Comparison of ENCODE assay signal across 1 cellular context in the genomic region with DNA sequence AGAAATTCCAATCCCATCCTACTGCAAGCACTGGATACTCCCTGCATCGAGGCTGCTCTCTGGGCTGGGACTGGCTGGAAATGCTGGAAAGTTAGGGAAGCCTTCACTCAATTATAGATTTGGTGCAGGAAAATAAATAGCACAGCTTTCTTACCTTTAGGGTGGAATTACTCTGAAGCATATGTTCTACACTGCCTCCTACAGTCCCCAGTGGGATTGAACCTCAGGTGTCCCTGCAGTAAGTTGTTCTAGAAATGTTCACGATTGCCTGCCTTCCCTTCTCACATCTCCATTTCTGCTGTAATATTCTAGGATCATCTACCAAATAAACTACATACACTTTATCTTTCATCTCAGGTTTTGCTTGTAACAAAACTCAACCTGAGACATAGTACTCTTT.
TF ChIP-seq lines count a peak whose summit lies in the region.

No MANE protein-coding gene starts in this region.

TF ChIP-seq in HCT116, 20 proteins besides CTCF, POLR2A, EP300 and RAD21 (continued from another document):
- TF ChIP-seq, protein P1, sequence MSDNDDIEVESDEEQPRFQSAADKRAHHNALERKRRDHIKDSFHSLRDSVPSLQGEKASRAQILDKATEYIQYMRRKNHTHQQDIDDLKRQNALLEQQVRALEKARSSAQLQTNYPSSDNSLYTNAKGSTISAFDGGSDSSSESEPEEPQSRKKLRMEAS (IDR thresholded peaks at IDR 0.05) = no peak
- no peak for TF ChIP-seq ZNF274 (IDR thresholded peaks at IDR 0.05; ENCODE audit: low read depth, low read length)
